In the genomic region with DNA sequence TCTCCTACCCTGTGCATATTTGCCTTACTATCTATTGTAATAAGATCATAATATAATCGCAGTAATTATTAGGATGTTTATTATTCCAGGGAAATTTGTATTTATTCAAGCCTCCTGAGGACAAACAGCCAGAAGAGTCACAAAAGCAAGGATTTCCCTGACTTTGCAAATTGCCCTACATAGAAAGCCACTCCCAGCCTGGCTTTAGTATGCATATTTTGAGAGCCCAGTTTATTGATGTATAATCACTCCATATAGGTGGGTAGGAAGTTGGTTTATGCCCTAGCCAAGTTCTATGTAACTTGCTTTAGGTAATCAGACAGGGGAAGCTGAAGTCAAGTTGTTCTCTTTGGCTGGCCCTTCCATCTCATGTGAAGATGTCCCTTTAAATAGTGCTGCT, we compare ENCODE assay signal across 16 cellular contexts.
DNase-seq lines count a peak whose midpoint lies in the region; ATAC-seq and TF ChIP-seq lines count a peak whose summit lies in the region.
"Had no signal": no experiment of that assay in that cellular context is flagged by ENCODE, and none has a peak within 500 bp of the region (broad histone marks: within the 10 kb centered on the region; RNA-seq: fewer than 3 reads in every experiment).

No MANE protein-coding gene starts in this region.

- DNase-seq in OCI-M1 (lab: John Stamatoyannopoulos, UW): peak; percentile 34
- DNase-seq in colonic mucosa: no peak
- DNase-seq in vagina (ENCODE audit: extremely low spot score in 2 of 2): no peak
- no peak for DNase-seq in spleen
- no peak for DNase-seq in activated naive CD4-positive, alpha-beta T cell (lab: John Stamatoyannopoulos, UW)
- DNase-seq: CD4-positive, alpha-beta memory T cell; DMS153; DMS79; GDM1 had no signal

- intact Hi-C loops in colonic mucosa (cut with DNase I) (no loop called here), vagina (cut with DNase I) (no loop called here), spleen (cut with DNase I; ENCODE audit: low total_unique reads) (no loop called here)

- H3K27ac ChIP-seq in colonic mucosa: peak overlapping the region; percentile 86
- H3K27ac ChIP-seq in mucosa of rectum (ENCODE audit: low read depth in 2 of 2, low read length in 2 of 2): peak overlapping the region; percentile 76 to 81
- peak overlapping the region; percentile 10 for H3K27ac ChIP-seq in vagina
- H3K27ac ChIP-seq in spleen: no peak overlapping the region
- H3K27ac ChIP-seq: 22Rv1, A549, BLaER1 had no signal

- no peak for ATAC-seq in GM18502 (IDR thresholded peaks at IDR 0.05; ENCODE audit: poor library complexity, unreplicated experiment)
- ATAC-seq: A549, HepG2 had no signal

- H3K4me3 ChIP-seq in colonic mucosa (no peak overlapping the region), mucosa of rectum (ENCODE audit: low read length in 2 of 2) (no peak overlapping the region), vagina (no peak overlapping the region), spleen (no peak overlapping the region)
- H3K4me3 ChIP-seq: A549, BLaER1, HAP-1 had no signal

- 82 to 100% (median 91%) methylated on average over 1 of the region's 1 CpG for WGBS in spleen, 5 donors

- TF ChIP-seq POLR2A in vagina (IDR thresholded peaks at IDR 0.05) (no peak), spleen (IDR thresholded peaks at IDR 0.05) (no peak)

- TF ChIP-seq CTCF in colonic mucosa (IDR thresholded peaks at IDR 0.05): no peak
- no peak for TF ChIP-seq CTCF in vagina (IDR thresholded peaks at IDR 0.05)
- no peak for TF ChIP-seq CTCF in spleen (IDR thresholded peaks at IDR 0.05 in 8 of 11, conservative IDR thresholded peaks at IDR 0.05 in 3 of 11)

- H3K9me3 ChIP-seq in colonic mucosa: no peaks in the 10 kb centered on the region
- H3K9me3 ChIP-seq in mucosa of rectum (ENCODE audit: control insufficient read depth in 2 of 2, low read length in 2 of 2): no peaks in the 10 kb centered on the region
- no peaks in the 10 kb centered on the region for H3K9me3 ChIP-seq in vagina
- H3K9me3 ChIP-seq in spleen: no peaks in the 10 kb centered on the region
- H3K9me3 ChIP-seq: A549, BLaER1, HAP-1 had no signal

- H3K4me1 ChIP-seq in colonic mucosa (no peaks in the 10 kb centered on the region), mucosa of rectum (ENCODE audit: control insufficient read depth in 2 of 2, insufficient read depth in 2 of 2, low read length in 2 of 2) (peaks cover 6 to 19% of the 10 kb centered on the region in 2 donors), vagina (peaks cover 17% of the 10 kb centered on the region), spleen (no peaks in the 10 kb centered on the region)
- H3K4me1 ChIP-seq: A549, BLaER1 had no signal

- H3K27me3 ChIP-seq in colonic mucosa (no peaks in the 10 kb centered on the region), mucosa of rectum (ENCODE audit: control insufficient read depth in 2 of 2, insufficient read depth in 2 of 2, low read length in 2 of 2) (no peaks in the 10 kb centered on the region), vagina (no peaks in the 10 kb centered on the region), spleen (replicated peaks in 1 of 7) (no peaks in the 10 kb centered on the region)
- H3K27me3 ChIP-seq: BLaER1 had no signal

- no peak overlapping the region for H3K9ac ChIP-seq in colonic mucosa (ENCODE audit: low read depth in 2 of 2, low read length in 2 of 2)
- H3K9ac ChIP-seq in mucosa of rectum (ENCODE audit: low read depth in 1 of 2, low read length in 2 of 2): no peak overlapping the region
- H3K9ac ChIP-seq: BLaER1 had no signal

- H3K36me3 ChIP-seq in colonic mucosa (no peaks in the 10 kb centered on the region), mucosa of rectum (ENCODE audit: control insufficient read depth in 2 of 2, insufficient read depth in 2 of 2, low read length in 2 of 2) (no peaks in the 10 kb centered on the region), vagina (no peaks in the 10 kb centered on the region), spleen (no peaks in the 10 kb centered on the region)
- H3K36me3 ChIP-seq: BLaER1, HAP-1 had no signal

Comparison
In these comparisons a context has a peak if more than half of its experiments do, and no peak if none do; other contexts are left out.
1. H3K27ac ChIP-seq: peak in colonic mucosa (single experiment), mucosa of rectum (2 of 2) and vagina (single experiment); none in spleen (0 of 8).